ENCODE assay signal across 14 cellular contexts in genomic region chr12:20588057-20588456, GRCh38.
A peak's percentile ranks its signal among the peaks of the same experiment; 100 is the strongest.
DNase-seq lines count a peak whose midpoint lies in the region; ATAC-seq and TF ChIP-seq lines count a peak whose summit lies in the region.
"Had no signal": no experiment of that assay in that cellular context is flagged by ENCODE, and none has a peak within 500 bp of the region (broad histone marks: within the 10 kb centered on the region; RNA-seq: fewer than 3 reads in every experiment).

No MANE protein-coding gene starts in this region.

- no peaks in the 10 kb centered on the region for H3K27me3 Mint-ChIP-seq in H9 (ENCODE audit: low read depth)
- H3K27me3 Mint-ChIP-seq in neural progenitor cell (ENCODE audit: insufficient read depth, low read depth), result peaks cover under 1% of the 10 kb centered on the region

- no peaks in the 10 kb centered on the region for H3K79me1 ChIP-seq in H9 (ENCODE audit: insufficient read depth, low read depth, low read length, poor library complexity, severe bottlenecking)

- no peak overlapping the region for H2BK12ac ChIP-seq in H9 (ENCODE audit: insufficient read length, low read depth, low read length)

- ATAC-seq in HG03460 (IDR thresholded peaks at IDR 0.05; ENCODE audit: unreplicated experiment), result no peak

- no peak overlapping the region for H3K4ac ChIP-seq in H9 (ENCODE audit: low read depth, low read length)

- no peak overlapping the region for H4K91ac ChIP-seq in H9 (ENCODE audit: insufficient read length, low read depth, low read length)

- H3K9me3 Mint-ChIP-seq in H9, result no peaks in the 10 kb centered on the region
- no peaks in the 10 kb centered on the region for H3K9me3 Mint-ChIP-seq in neural progenitor cell

- DNase-seq in H9, result no peak
- peak; percentile 83 for DNase-seq in NCI-H526 treated with DMSO at 0.1 percent for 48 hours (lab: John Stamatoyannopoulos, UW)
- DNase-seq in foreskin melanocyte, result peak; percentile 82
- peak; percentile 5 for DNase-seq in neural progenitor cell (ENCODE audit: low spot score)
- DNase-seq in activated effector memory CD4-positive, alpha-beta T cell treated with anti-CD3 and anti-CD28 coated beads, Interleukin-2, amount 50 U/mL, for 16 hours, result no peak
- no peak for DNase-seq in activated T-cell treated with anti-CD3 and anti-CD28 coated beads, Interleukin-2, amount 50 U/mL, for 48 hours
- DNase-seq in stimulated activated CD4-positive, alpha-beta T cell treated with anti-CD3 and anti-CD28 coated beads, Interleukin-2, amount 100 ng/mL, for 24 hours, result no peak
- DNase-seq: GOT3, IMR-90, tibial artery had no signal

- H3K27ac ChIP-seq in H9 (ENCODE audit: insufficient read length, low read depth, low read length) (no peak overlapping the region), neural progenitor cell (no peak overlapping the region)
- H3K27ac ChIP-seq: BLaER1, epithelial cell of prostate, parathyroid adenoma, tibial artery had no signal

- H3K27ac Mint-ChIP-seq in H9 (peak overlapping the region in 2 of 3 experiments; percentile 20 to 33; a peak in 3 of 7 replicates), neural progenitor cell (no peak overlapping the region)

- H4K20me1 ChIP-seq in H9 (ENCODE audit: control insufficient read depth, insufficient read depth, insufficient read length), result no peaks in the 10 kb centered on the region
- H4K20me1 ChIP-seq in neural progenitor cell (ENCODE audit: low read depth), result no peaks in the 10 kb centered on the region
- H4K20me1 ChIP-seq: BLaER1 had no signal

- H3K18ac ChIP-seq in H9 (ENCODE audit: insufficient read length, low read depth, low read length), result no peak overlapping the region

- TF ChIP-seq CTCF in H9 (conservative IDR thresholded peaks at IDR 0.05), result no peak
- no peak for TF ChIP-seq CTCF in neural progenitor cell (IDR thresholded peaks at IDR 0.05)

- H3K9ac ChIP-seq in H9 (ENCODE audit: extremely low read depth, insufficient read length, low read length) (no peak overlapping the region), neural progenitor cell (no peak overlapping the region)
- H3K9ac ChIP-seq: BLaER1, parathyroid adenoma had no signal

- no peak overlapping the region for H3K4me2 ChIP-seq in H9 (ENCODE audit: insufficient read depth, insufficient read length, low read length)
- H3K4me2 ChIP-seq in neural progenitor cell, result no peak overlapping the region
- H3K4me2 ChIP-seq: BLaER1 had no signal

- no peak overlapping the region for H3K4me3 Mint-ChIP-seq in H9
- H3K4me3 Mint-ChIP-seq in neural progenitor cell, result no peak overlapping the region

- peaks cover 10 to 17% of the 10 kb centered on the region in 2 experiments for H3K4me1 Mint-ChIP-seq in H9
- peaks cover 11% of the 10 kb centered on the region for H3K4me1 Mint-ChIP-seq in neural progenitor cell

- H3K27me3 ChIP-seq in H9 (ENCODE audit: insufficient read depth, low read length) (no peaks in the 10 kb centered on the region), neural progenitor cell (no peaks in the 10 kb centered on the region)
- H3K27me3 ChIP-seq: BLaER1, tibial artery had no signal

- no peak overlapping the region for H2AK5ac ChIP-seq in H9 (ENCODE audit: insufficient read length, low read length)

- no CpG with 5 or more reads among the region's 3 CpGs for WGBS in H9 (ENCODE audit: extremely low coverage, insufficient read length, low lambda C conversion rate)

- H2BK5ac ChIP-seq in H9 (ENCODE audit: insufficient read length, low read length), result no peak overlapping the region

- H3K14ac ChIP-seq in H9 (ENCODE audit: insufficient read depth, low read length), result no peak overlapping the region

- H4K8ac ChIP-seq in H9 (replicated peaks; ENCODE audit: insufficient read length, low read depth, low read length), result no peak overlapping the region

- H3K79me2 ChIP-seq in H9 (ENCODE audit: insufficient read depth, low read length), result no peaks in the 10 kb centered on the region
- H3K79me2 ChIP-seq in neural progenitor cell (ENCODE audit: low read depth), result no peaks in the 10 kb centered on the region
- H3K79me2 ChIP-seq: parathyroid adenoma had no signal

- no peak overlapping the region for H3K56ac ChIP-seq in H9 (ENCODE audit: insufficient read length, low read depth, low read length)

- H2BK120ac ChIP-seq in H9 (ENCODE audit: low read depth, low read length, poor library complexity, severe bottlenecking), result no peak overlapping the region

- H3K36me3 ChIP-seq in neural progenitor cell, result no peaks in the 10 kb centered on the region
- H3K36me3 ChIP-seq: BLaER1, tibial artery had no signal

- no peaks in the 10 kb centered on the region for H3K4me1 ChIP-seq in H9 (ENCODE audit: insufficient read depth, low read length)
- peaks cover 14% of the 10 kb centered on the region for H3K4me1 ChIP-seq in neural progenitor cell
- H3K4me1 ChIP-seq: BLaER1, parathyroid adenoma had no signal

- no peak overlapping the region for H2BK20ac ChIP-seq in H9 (ENCODE audit: low read depth, low read length, poor library complexity, severe bottlenecking)

- H3K23ac ChIP-seq in H9 (ENCODE audit: insufficient read length, low read depth, low read length), result no peak overlapping the region

- H2AFZ ChIP-seq in H9 (ENCODE audit: low read length) (no peak overlapping the region), neural progenitor cell (replicated peaks) (peak overlapping the region; percentile 42)
- H2AFZ ChIP-seq: parathyroid adenoma had no signal

- H3K23me2 ChIP-seq in H9 (ENCODE audit: insufficient read length, low read depth, low read length, poor library complexity, severe bottlenecking), result no peaks in the 10 kb centered on the region

- H3K36me3 Mint-ChIP-seq in H9 (ENCODE audit: insufficient read depth in 1 of 3, low read depth in 3 of 3) (no peaks in the 10 kb centered on the region; a peak in 1 of 7 replicates), neural progenitor cell (no peaks in the 10 kb centered on the region)

- no peak overlapping the region for H2BK15ac ChIP-seq in H9 (ENCODE audit: low read depth, low read length)

- H3K9me3 ChIP-seq in H9 (ENCODE audit: control insufficient read depth, low read depth, low read length) (no peaks in the 10 kb centered on the region), neural progenitor cell (ENCODE audit: low read depth) (no peaks in the 10 kb centered on the region)
- H3K9me3 ChIP-seq: BLaER1, tibial artery had no signal

- H3T11ph ChIP-seq in H9 (ENCODE audit: low read length), result no peak overlapping the region

- H4K5ac ChIP-seq in H9 (ENCODE audit: insufficient read length, low read depth, low read length), result no peak overlapping the region

- H3K4me3 ChIP-seq in neural progenitor cell, result no peak overlapping the region
- H3K4me3 ChIP-seq: BLaER1, tibial artery had no signal

- no peaks in the 10 kb centered on the region for H3F3A ChIP-seq in neural progenitor cell (ENCODE audit: low read depth)

Comparison
In these comparisons a context has a peak if more than half of its experiments do, and no peak if none do; other contexts are left out.
1. DNase-seq: peak in NCI-H526 treated with DMSO at 0.1 percent for 48 hours (single experiment), foreskin melanocyte (single experiment) and neural progenitor cell (single experiment); none in H9 (single experiment), activated effector memory CD4-positive, alpha-beta T cell treated with anti-CD3 and anti-CD28 coated beads, Interleukin-2, amount 50 U/mL, for 16 hours (single experiment), activated T-cell treated with anti-CD3 and anti-CD28 coated beads, Interleukin-2, amount 50 U/mL, for 48 hours (0 of 2) and stimulated activated CD4-positive, alpha-beta T cell treated with anti-CD3 and anti-CD28 coated beads, Interleukin-2, amount 100 ng/mL, for 24 hours (0 of 2).